Comparison of ENCODE assay signal across 9 cellular contexts in the genomic region with DNA sequence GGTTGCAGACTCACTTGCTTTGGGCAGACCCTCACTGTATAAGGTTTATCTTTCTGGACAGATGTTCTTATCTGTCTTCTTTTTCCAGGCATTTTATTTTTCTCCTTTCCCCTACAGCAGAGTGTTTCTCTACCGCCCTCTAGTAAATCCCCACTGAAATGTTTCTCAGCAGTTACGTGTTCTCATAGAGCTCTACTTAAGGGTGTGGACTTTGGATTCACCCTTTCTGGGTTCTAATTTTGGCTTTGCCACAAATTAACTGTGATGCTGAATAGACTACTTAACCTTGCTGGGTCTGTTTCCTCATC. TPM values are rescaled to one million over a fixed set of nuclear protein-coding genes. Genes with fewer than 3 reads are reported as not detected.
DNase-seq lines count a peak whose midpoint lies in the region; ATAC-seq, FAIRE-seq and TF ChIP-seq lines count a peak whose summit lies in the region.
"Had no signal": no experiment of that assay in that cellular context is flagged by ENCODE, and none has a peak within 500 bp of the region (broad histone marks: within the 10 kb centered on the region; RNA-seq: fewer than 3 reads in every experiment).

No MANE protein-coding gene starts in this region.

- peaks cover 14% of the 10 kb centered on the region for H3K79me2 ChIP-seq in PC-3 (ENCODE audit: low read length)
- peaks cover 14% of the 10 kb centered on the region for H3K79me2 ChIP-seq in endothelial cell of umbilical vein (ENCODE audit: control insufficient read depth, insufficient read depth, low read length)

- dilution Hi-C loops in endothelial cell of umbilical vein (cut with MboI; ENCODE audit: extremely low pct_ligation_motif_present, low sequenced_read_pairs), result no loop called here

- CTCF ChIA-PET in PC-3 (lab: Charles Lee), result interaction anchor here (0.5 to 1.0 kb wide), 6 partner anchors 26 to 756 kb away, joined by 3 to 8 read pairs (median 6); a partner anchor contains a TSS
- CTCF ChIA-PET in endothelial cell of umbilical vein (lab: Charles Lee), result interaction anchor here (0.6 to 1.4 kb wide), 15 partner anchors 11 to 422 kb away, joined by 3 to 10 read pairs (median 4); a partner anchor contains a TSS

- no peak for TF ChIP-seq POLR2A in endothelial cell of umbilical vein (IDR thresholded peaks at IDR 0.05; ENCODE audit: low read depth, low read length)

- H3K9me3 ChIP-seq in PC-3 (ENCODE audit: low read length), result no peaks in the 10 kb centered on the region
- H3K9me3 ChIP-seq in endothelial cell of umbilical vein (replicated peaks; ENCODE audit: control insufficient read depth, insufficient read depth, low read length), result no peaks in the 10 kb centered on the region
- no peaks in the 10 kb centered on the region for H3K9me3 ChIP-seq in skeletal muscle satellite cell (replicated peaks; ENCODE audit: low read length)

- no peak overlapping the region for H2AFZ ChIP-seq in PC-3 (ENCODE audit: low read length)
- H2AFZ ChIP-seq in endothelial cell of umbilical vein (ENCODE audit: low read depth, low read length), result no peak overlapping the region

- H4K20me1 ChIP-seq in PC-3 (ENCODE audit: low read length) (no peaks in the 10 kb centered on the region), endothelial cell of umbilical vein (replicated peaks; ENCODE audit: control insufficient read depth, extremely low read depth, insufficient read depth, low read length) (no peaks in the 10 kb centered on the region)

- H3K9me1 ChIP-seq in endothelial cell of umbilical vein (replicated peaks; ENCODE audit: control insufficient read depth, extremely low read depth, insufficient read depth, low read length), result no peaks in the 10 kb centered on the region

- no peaks in the 10 kb centered on the region for H3K27me3 ChIP-seq in PC-3 (ENCODE audit: low read length)
- H3K27me3 ChIP-seq in endothelial cell of umbilical vein (ENCODE audit: control insufficient read depth in 2 of 2, insufficient read depth in 2 of 2, low read length in 2 of 2), result no peaks in the 10 kb centered on the region
- no peaks in the 10 kb centered on the region for H3K27me3 ChIP-seq in skeletal muscle satellite cell (ENCODE audit: control insufficient read depth, insufficient read depth, low read length)

- no TSS peak for BruUV-seq in PC-3 (replicated peaks; lab: Mats Ljungman, UMichigan)
- no TSS peak for BruUV-seq in endothelial cell of umbilical vein (replicated peaks; lab: Mats Ljungman, UMichigan)

- no peak overlapping the region for H3K27ac ChIP-seq in PC-3 (ENCODE audit: low read length)
- no peak overlapping the region for H3K27ac ChIP-seq in endothelial cell of umbilical vein (ENCODE audit: insufficient read depth, low read depth, low read length)

- ATAC-seq in PC-3, result no peak
- no peak for ATAC-seq in HG03432 (IDR thresholded peaks at IDR 0.05; ENCODE audit: unreplicated experiment)
- ATAC-seq in activated CD4-positive, CD25-positive, alpha-beta regulatory T cell treated with anti-CD3 and anti-CD28 coated beads, Interleukin-2, amount 50 U/mL, for 24 hours, result no peak

- H3K9me2 ChIP-seq in PC-3 (replicated peaks; ENCODE audit: low read length), result no peaks in the 10 kb centered on the region

- H3K4me3 ChIP-seq in PC-3 (ENCODE audit: low read length), result peak overlapping the region; percentile 96; the same call in 1 of the 2 replicates
- no peak overlapping the region for H3K4me3 ChIP-seq in endothelial cell of umbilical vein (replicated peaks in 1 of 3; ENCODE audit: insufficient read depth in 1 of 3, low read depth in 1 of 3, low read length in 3 of 3)
- no peak overlapping the region for H3K4me3 ChIP-seq in skeletal muscle satellite cell (ENCODE audit: low read length)

- H3K4me1 ChIP-seq in PC-3 (ENCODE audit: insufficient read depth, low read length), result peaks cover 22% of the 10 kb centered on the region
- H3K4me1 ChIP-seq in endothelial cell of umbilical vein (ENCODE audit: control insufficient read depth, extremely low read depth, insufficient read depth, low read length), result peaks cover 14% of the 10 kb centered on the region
- peaks cover 14% of the 10 kb centered on the region for H3K4me1 ChIP-seq in skeletal muscle satellite cell (ENCODE audit: control insufficient read depth, insufficient read depth, low read length)

- H3K4me2 ChIP-seq in PC-3 (ENCODE audit: low read length) (peak overlapping the region; percentile 99), endothelial cell of umbilical vein (ENCODE audit: insufficient read depth, low read length) (no peak overlapping the region), skeletal muscle satellite cell (ENCODE audit: low read length) (peak overlapping the region; percentile 55)

- intact Hi-C loops in PC-3 (cut with micrococcal nuclease), result loop anchor here (5.0 kb wide), 2 partner anchors 64 to 159 kb away; a partner anchor contains a TSS
- intact Hi-C loops in endothelial cell of umbilical vein (cut with micrococcal nuclease), result loop anchor here (1.0 kb wide), 2 partner anchors 66 to 150 kb away; no protein-coding TSS in a partner anchor

- no peaks in the 10 kb centered on the region; the same call in 1 of the 2 replicates for H3K36me3 ChIP-seq in PC-3 (ENCODE audit: low read depth, low read length)
- peaks cover 7 to 13% of the 10 kb centered on the region in 2 experiments for H3K36me3 ChIP-seq in endothelial cell of umbilical vein (ENCODE audit: control insufficient read depth in 2 of 2, extremely low read depth in 1 of 2, insufficient read depth in 2 of 2, low read length in 2 of 2)
- peaks cover 39% of the 10 kb centered on the region for H3K36me3 ChIP-seq in skeletal muscle satellite cell (ENCODE audit: insufficient read depth, low read length)

- peak; percentile 49 for DNase-seq in AG08395 (ENCODE audit: low spot score)
- DNase-seq in GM03348 (ENCODE audit: low spot score), result peak; percentile 52
- DNase-seq in PC-3, result peak; percentile 39
- DNase-seq in endothelial cell of umbilical vein (ENCODE audit: low read depth, low spot score), result peak; percentile 58
- no peak for DNase-seq in NOMO-1 (lab: John Stamatoyannopoulos, UW; ENCODE audit: unreplicated experiment in 2 of 2)

- H3F3A ChIP-seq in PC-3 (ENCODE audit: low read length, unreplicated experiment), result no peaks in the 10 kb centered on the region

- peak; percentile 57 for FAIRE-seq in endothelial cell of umbilical vein (lab: Jason Lieb, UNC)
- FAIRE-seq: islet of Langerhans had no signal

- POLR2A ChIA-PET in PC-3 (lab: Charles Lee; ENCODE audit: unreplicated experiment), result no interaction called here
- POLR2A ChIA-PET in endothelial cell of umbilical vein (lab: Charles Lee), result no interaction called here

- peak; percentile 63 for TF ChIP-seq CTCF in PC-3 (conservative IDR thresholded peaks at IDR 0.05; ENCODE audit: low read depth, low read length)
- peak; percentile 18 to 31 for TF ChIP-seq CTCF in endothelial cell of umbilical vein (IDR thresholded peaks at IDR 0.05; ENCODE audit: extremely low read depth in 1 of 2, insufficient read depth in 1 of 2, low read depth in 1 of 2, low read length in 2 of 2)

- H3K9ac ChIP-seq in PC-3 (ENCODE audit: low read length), result no peak overlapping the region
- H3K9ac ChIP-seq in endothelial cell of umbilical vein (replicated peaks; ENCODE audit: extremely low read depth, insufficient read depth, low read length), result no peak overlapping the region
- no peak overlapping the region for H3K9ac ChIP-seq in skeletal muscle satellite cell (ENCODE audit: low read depth, low read length)

RNA-seq across cellular contexts. Expression of a gene that starts 2.0 kb away (rescaled TPM):
- total RNA-seq in PC-3 (2014; rRNA removed), result 42.8 and 60.1 TPM in 2 replicates
- 56.6 and 57.9 TPM in 2 replicates for total RNA-seq in endothelial cell of umbilical vein
- polyA plus RNA-seq in endothelial cell of umbilical vein, result 27.2 and 33.2 TPM in 2 replicates
- polyA plus RNA-seq in endothelial cell of umbilical vein (2011; cell fraction: cytosol; rRNA removed), result 30.7 and 33.5 TPM in 2 replicates
- 44.5 and 47.6 TPM in 2 replicates for polyA plus RNA-seq in endothelial cell of umbilical vein (2011; cell fraction: nucleus; rRNA removed)
- polyA plus RNA-seq in endothelial cell of umbilical vein (2012), result 37.1 and 46.7 TPM in 2 replicates
- polyA minus RNA-seq in endothelial cell of umbilical vein, result 40.2 and 49.1 TPM in 2 replicates
- polyA minus RNA-seq in endothelial cell of umbilical vein (2011; cell fraction: cytosol; rRNA and poly(A)+ RNA removed), result 29.3 TPM
- 35.5 and 40.9 TPM in 2 replicates for polyA minus RNA-seq in endothelial cell of umbilical vein (2011; cell fraction: nucleus; rRNA and poly(A)+ RNA removed)
- total RNA-seq in skeletal muscle satellite cell (2012; rRNA removed), result 52.5 and 54.0 TPM in 2 replicates

RNA-seq across cellular contexts. Expression of a gene that starts 26.3 kb away (rescaled TPM):
- total RNA-seq in PC-3 (2014; rRNA removed) (137 and 148 TPM in 2 replicates), endothelial cell of umbilical vein (137 and 146 TPM in 2 replicates)
- polyA plus RNA-seq in endothelial cell of umbilical vein, result 70.4 and 83.3 TPM in 2 replicates
- 124 and 136 TPM in 2 replicates for polyA plus RNA-seq in endothelial cell of umbilical vein (2011; cell fraction: cytosol; rRNA removed)
- polyA plus RNA-seq in endothelial cell of umbilical vein (2011; cell fraction: nucleus; rRNA removed), result 97.3 and 108 TPM in 2 replicates
- polyA plus RNA-seq in endothelial cell of umbilical vein (2012), result 149 and 166 TPM in 2 replicates
- 103 and 105 TPM in 2 replicates for polyA minus RNA-seq in endothelial cell of umbilical vein
- polyA minus RNA-seq in endothelial cell of umbilical vein (2011; cell fraction: cytosol; rRNA and poly(A)+ RNA removed), result 74.8 TPM
- polyA minus RNA-seq in endothelial cell of umbilical vein (2011; cell fraction: nucleus; rRNA and poly(A)+ RNA removed), result 42.7 and 67.9 TPM in 2 replicates
- 187 and 196 TPM in 2 replicates for total RNA-seq in skeletal muscle satellite cell (2012; rRNA removed)

RNA-seq across cellular contexts. Expression of a gene that starts 26.4 kb away (rescaled TPM):
- total RNA-seq in PC-3 (2014; rRNA removed) (25.7 and 27.2 TPM in 2 replicates), endothelial cell of umbilical vein (40.7 and 41.5 TPM in 2 replicates)
- 17.3 and 19.0 TPM in 2 replicates for polyA plus RNA-seq in endothelial cell of umbilical vein
- 23.6 and 25.3 TPM in 2 replicates for polyA plus RNA-seq in endothelial cell of umbilical vein (2011; cell fraction: cytosol; rRNA removed)
- polyA plus RNA-seq in endothelial cell of umbilical vein (2011; cell fraction: nucleus; rRNA removed), result 15.0 and 22.1 TPM in 2 replicates
- polyA plus RNA-seq in endothelial cell of umbilical vein (2012), result 48.8 and 49.3 TPM in 2 replicates
- 8.0 and 9.7 TPM in 2 replicates for polyA minus RNA-seq in endothelial cell of umbilical vein
- 11.8 TPM for polyA minus RNA-seq in endothelial cell of umbilical vein (2011; cell fraction: cytosol; rRNA and poly(A)+ RNA removed)
- 11.5 and 11.9 TPM in 2 replicates for polyA minus RNA-seq in endothelial cell of umbilical vein (2011; cell fraction: nucleus; rRNA and poly(A)+ RNA removed)
- 26.6 and 36.9 TPM in 2 replicates for total RNA-seq in skeletal muscle satellite cell (2012; rRNA removed)

RNA-seq across cellular contexts. Expression of a gene that starts 54.9 kb away (rescaled TPM):
- total RNA-seq in PC-3 (2014; rRNA removed), result 24.7 and 31.2 TPM in 2 replicates
- 77.9 and 82.5 TPM in 2 replicates for total RNA-seq in endothelial cell of umbilical vein
- polyA plus RNA-seq in endothelial cell of umbilical vein, result 51.9 and 84.5 TPM in 2 replicates
- polyA plus RNA-seq in endothelial cell of umbilical vein (2011; cell fraction: cytosol; rRNA removed), result 81.3 and 84.0 TPM in 2 replicates
- polyA plus RNA-seq in endothelial cell of umbilical vein (2011; cell fraction: nucleus; rRNA removed), result 41.5 and 46.8 TPM in 2 replicates
- 94.9 and 95.6 TPM in 2 replicates for polyA plus RNA-seq in endothelial cell of umbilical vein (2012)
- polyA minus RNA-seq in endothelial cell of umbilical vein, result 28.3 and 29.0 TPM in 2 replicates
- 21.4 TPM for polyA minus RNA-seq in endothelial cell of umbilical vein (2011; cell fraction: cytosol; rRNA and poly(A)+ RNA removed)
- polyA minus RNA-seq in endothelial cell of umbilical vein (2011; cell fraction: nucleus; rRNA and poly(A)+ RNA removed), result 15.6 and 18.6 TPM in 2 replicates
- 28.2 and 30.9 TPM in 2 replicates for total RNA-seq in skeletal muscle satellite cell (2012; rRNA removed)

RNA-seq across cellular contexts. Expression of a gene that starts 55.7 kb away (rescaled TPM):
- total RNA-seq in PC-3 (2014; rRNA removed) (not detected in 2 replicates), endothelial cell of umbilical vein (not detected in 2 replicates)
- not detected in 2 replicates for polyA plus RNA-seq in endothelial cell of umbilical vein
- not detected in 2 replicates for polyA plus RNA-seq in endothelial cell of umbilical vein (2011; cell fraction: cytosol; rRNA removed)
- not detected in 2 replicates for polyA plus RNA-seq in endothelial cell of umbilical vein (2011; cell fraction: nucleus; rRNA removed)
- polyA plus RNA-seq in endothelial cell of umbilical vein (2012), result not detected in 2 replicates
- polyA minus RNA-seq in endothelial cell of umbilical vein, result not detected in 2 replicates
- not detected for polyA minus RNA-seq in endothelial cell of umbilical vein (2011; cell fraction: cytosol; rRNA and poly(A)+ RNA removed)
- polyA minus RNA-seq in endothelial cell of umbilical vein (2011; cell fraction: nucleus; rRNA and poly(A)+ RNA removed), result not detected in 2 replicates
- total RNA-seq in skeletal muscle satellite cell (2012; rRNA removed), result not detected in 2 replicates

Comparison
In these comparisons a context has a peak if more than half of its experiments do, and no peak if none do; other contexts are left out.
1. DNase-seq: peak in AG08395 (single experiment), GM03348 (single experiment), PC-3 (single experiment) and endothelial cell of umbilical vein (single experiment); none in NOMO-1 (0 of 2).